1 cellular context compared by ENCODE assay signal in the genomic region with DNA sequence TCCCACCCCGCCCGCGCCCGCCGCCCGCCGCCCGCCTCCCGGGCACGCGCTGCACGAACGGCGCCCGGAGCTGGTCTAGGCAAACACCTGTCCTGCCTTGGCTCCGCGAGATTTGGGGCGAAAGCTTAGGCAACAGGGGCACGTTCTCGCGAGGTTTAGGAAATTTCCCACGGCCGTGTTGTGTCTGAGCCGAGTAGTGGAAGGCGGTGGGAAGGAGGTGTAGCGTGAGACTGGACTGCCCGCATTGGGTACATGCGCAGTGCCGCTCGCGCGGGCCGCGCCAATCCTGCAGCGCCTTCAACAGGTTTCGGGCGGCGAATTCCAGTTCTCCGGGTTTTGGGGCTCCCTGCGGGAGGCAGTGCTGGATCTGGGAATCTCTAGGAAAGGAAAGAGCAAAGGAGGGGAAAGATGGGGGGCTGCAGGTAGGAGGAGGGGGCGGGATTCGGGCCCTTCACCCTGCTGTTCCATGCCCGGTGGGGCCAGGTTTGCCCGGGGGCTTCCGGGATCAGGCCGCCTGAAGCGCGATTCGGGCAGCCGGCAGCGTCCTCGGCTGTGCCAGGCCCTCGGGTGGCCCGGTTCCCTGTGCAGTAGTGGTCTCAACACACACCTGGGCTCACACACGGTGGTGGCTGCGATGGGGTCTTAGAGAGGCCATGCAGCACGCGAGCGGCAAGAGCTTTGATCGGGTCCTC.
TF ChIP-seq lines count a peak whose summit lies in the region.

No MANE protein-coding gene starts in this region.

TF ChIP-seq in HepG2, 621 proteins besides CTCF, POLR2A, EP300 and RAD21 (continued from another document and continues in another):
- TF ChIP-seq, protein P1, sequence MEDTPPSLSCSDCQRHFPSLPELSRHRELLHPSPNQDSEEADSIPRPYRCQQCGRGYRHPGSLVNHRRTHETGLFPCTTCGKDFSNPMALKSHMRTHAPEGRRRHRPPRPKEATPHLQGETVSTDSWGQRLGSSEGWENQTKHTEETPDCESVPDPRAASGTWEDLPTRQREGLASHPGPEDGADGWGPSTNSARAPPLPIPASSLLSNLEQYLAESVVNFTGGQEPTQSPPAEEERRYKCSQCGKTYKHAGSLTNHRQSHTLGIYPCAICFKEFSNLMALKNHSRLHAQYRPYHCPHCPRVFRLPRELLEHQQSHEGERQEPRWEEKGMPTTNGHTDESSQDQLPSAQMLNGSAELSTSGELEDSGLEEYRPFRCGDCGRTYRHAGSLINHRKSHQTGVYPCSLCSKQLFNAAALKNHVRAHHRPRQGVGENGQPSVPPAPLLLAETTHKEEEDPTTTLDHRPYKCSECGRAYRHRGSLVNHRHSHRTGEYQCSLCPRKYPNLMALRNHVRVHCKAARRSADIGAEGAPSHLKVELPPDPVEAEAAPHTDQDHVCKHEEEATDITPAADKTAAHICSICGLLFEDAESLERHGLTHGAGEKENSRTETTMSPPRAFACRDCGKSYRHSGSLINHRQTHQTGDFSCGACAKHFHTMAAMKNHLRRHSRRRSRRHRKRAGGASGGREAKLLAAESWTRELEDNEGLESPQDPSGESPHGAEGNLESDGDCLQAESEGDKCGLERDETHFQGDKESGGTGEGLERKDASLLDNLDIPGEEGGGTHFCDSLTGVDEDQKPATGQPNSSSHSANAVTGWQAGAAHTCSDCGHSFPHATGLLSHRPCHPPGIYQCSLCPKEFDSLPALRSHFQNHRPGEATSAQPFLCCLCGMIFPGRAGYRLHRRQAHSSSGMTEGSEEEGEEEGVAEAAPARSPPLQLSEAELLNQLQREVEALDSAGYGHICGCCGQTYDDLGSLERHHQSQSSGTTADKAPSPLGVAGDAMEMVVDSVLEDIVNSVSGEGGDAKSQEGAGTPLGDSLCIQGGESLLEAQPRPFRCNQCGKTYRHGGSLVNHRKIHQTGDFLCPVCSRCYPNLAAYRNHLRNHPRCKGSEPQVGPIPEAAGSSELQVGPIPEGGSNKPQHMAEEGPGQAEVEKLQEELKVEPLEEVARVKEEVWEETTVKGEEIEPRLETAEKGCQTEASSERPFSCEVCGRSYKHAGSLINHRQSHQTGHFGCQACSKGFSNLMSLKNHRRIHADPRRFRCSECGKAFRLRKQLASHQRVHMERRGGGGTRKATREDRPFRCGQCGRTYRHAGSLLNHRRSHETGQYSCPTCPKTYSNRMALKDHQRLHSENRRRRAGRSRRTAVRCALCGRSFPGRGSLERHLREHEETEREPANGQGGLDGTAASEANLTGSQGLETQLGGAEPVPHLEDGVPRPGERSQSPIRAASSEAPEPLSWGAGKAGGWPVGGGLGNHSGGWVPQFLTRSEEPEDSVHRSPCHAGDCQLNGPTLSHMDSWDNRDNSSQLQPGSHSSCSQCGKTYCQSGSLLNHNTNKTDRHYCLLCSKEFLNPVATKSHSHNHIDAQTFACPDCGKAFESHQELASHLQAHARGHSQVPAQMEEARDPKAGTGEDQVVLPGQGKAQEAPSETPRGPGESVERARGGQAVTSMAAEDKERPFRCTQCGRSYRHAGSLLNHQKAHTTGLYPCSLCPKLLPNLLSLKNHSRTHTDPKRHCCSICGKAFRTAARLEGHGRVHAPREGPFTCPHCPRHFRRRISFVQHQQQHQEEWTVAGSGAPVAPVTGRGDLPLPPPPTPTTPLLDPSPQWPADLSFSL (CRISPR knock-in tag; IDR thresholded peaks at IDR 0.05), result no peak
- TF ChIP-seq ZNF766 (CRISPR knock-in tag; IDR thresholded peaks at IDR 0.05; ENCODE audit: borderline replicate concordance) (no peak), TOE1 (CRISPR knock-in tag; IDR thresholded peaks at IDR 0.05) (no peak), ZNF34 (CRISPR knock-in tag; IDR thresholded peaks at IDR 0.05; ENCODE audit: borderline replicate concordance) (0 out of 2 replicates have a peak, but pooled peaks have one; percentile 64), STAG1 (CRISPR knock-in tag; IDR thresholded peaks at IDR 0.05) (no peak), MLLT10 (CRISPR knock-in tag; IDR thresholded peaks at IDR 0.05) (no peak), KLF15 (CRISPR knock-in tag; IDR thresholded peaks at IDR 0.05; ENCODE audit: borderline replicate concordance) (no peak), ATRX (CRISPR knock-in tag; IDR thresholded peaks at IDR 0.05; ENCODE audit: borderline replicate concordance) (no peak), ZNF350 (CRISPR knock-in tag; IDR thresholded peaks at IDR 0.05; ENCODE audit: borderline replicate concordance, low read depth) (no peak), HOXA3 (CRISPR knock-in tag; IDR thresholded peaks at IDR 0.05) (no peak), ELF1 (CRISPR knock-in tag; IDR thresholded peaks at IDR 0.05) (peak; percentile 57), ONECUT2 (CRISPR knock-in tag; IDR thresholded peaks at IDR 0.05) (no peak), BRD4 (CRISPR knock-in tag; IDR thresholded peaks at IDR 0.05) (no peak), ZNF841 (CRISPR knock-in tag; IDR thresholded peaks at IDR 0.05; ENCODE audit: borderline replicate concordance) (no peak), MAF1 (CRISPR knock-in tag; IDR thresholded peaks at IDR 0.05; ENCODE audit: borderline replicate concordance) (no peak), SMARCC2 (IDR thresholded peaks at IDR 0.05) (no peak), SPEN (CRISPR knock-in tag; IDR thresholded peaks at IDR 0.05; ENCODE audit: low read depth) (peak; percentile 100), NRL (CRISPR knock-in tag; IDR thresholded peaks at IDR 0.05; ENCODE audit: borderline replicate concordance) (no peak), ZNF558 (CRISPR knock-in tag; IDR thresholded peaks at IDR 0.05; ENCODE audit: borderline replicate concordance) (no peak), SIN3A (IDR thresholded peaks at IDR 0.05; ENCODE audit: borderline replicate concordance, low read depth, low read length) (no peak; the same call in 1 of the 2 replicates), ZNF790 (CRISPR knock-in tag; IDR thresholded peaks at IDR 0.05; ENCODE audit: borderline replicate concordance) (no peak), ZNF839 (CRISPR knock-in tag; IDR thresholded peaks at IDR 0.05; ENCODE audit: borderline replicate concordance) (no peak), ZNF883 (CRISPR knock-in tag; IDR thresholded peaks at IDR 0.05; ENCODE audit: not compliant biosample characterization) (no peak), SMAD1 (CRISPR knock-in tag; IDR thresholded peaks at IDR 0.05; ENCODE audit: borderline replicate concordance, low read depth) (no peak), ZNF12 (CRISPR knock-in tag; IDR thresholded peaks at IDR 0.05) (0 out of 2 replicates have a peak, but pooled peaks have one; percentile 42), ZNF382 (CRISPR knock-in tag; IDR thresholded peaks at IDR 0.05; ENCODE audit: borderline replicate concordance) (no peak), HNRNPL (IDR thresholded peaks at IDR 0.05; ENCODE audit: low read depth, low read length) (0 out of 2 replicates have a peak, but pooled peaks have one; percentile 11), ZNF224 (CRISPR knock-in tag; IDR thresholded peaks at IDR 0.05) (no peak), GABPA (IDR thresholded peaks at IDR 0.05; ENCODE audit: low read depth, low read length) (no peak), GABPA (CRISPR knock-in tag; IDR thresholded peaks at IDR 0.05; ENCODE audit: low read depth) (no peak), ZSCAN22 (CRISPR knock-in tag; IDR thresholded peaks at IDR 0.05) (no peak), POGZ (CRISPR knock-in tag; IDR thresholded peaks at IDR 0.05) (0 out of 2 replicates have a peak, but pooled peaks have one; percentile 45), ZFP36 (IDR thresholded peaks at IDR 0.05; ENCODE audit: borderline replicate concordance, low read depth, low read length, partially characterized antibody) (no peak), IKZF4 (CRISPR knock-in tag; IDR thresholded peaks at IDR 0.05; ENCODE audit: borderline replicate concordance, low read depth, not compliant biosample characterization) (no peak), DNMT3B (CRISPR knock-in tag; conservative IDR thresholded peaks at IDR 0.05) (no peak), NFE2L2 (IDR thresholded peaks at IDR 0.05; ENCODE audit: low read length) (no peak), ZNF572 (CRISPR knock-in tag; IDR thresholded peaks at IDR 0.05) (peak; percentile 83; the same call in 1 of the 2 replicates), PHF8 (CRISPR knock-in tag; IDR thresholded peaks at IDR 0.05) (peak; percentile 61; the same call in 1 of the 2 replicates), NFRKB (IDR thresholded peaks at IDR 0.05) (no peak), RBAK (CRISPR knock-in tag; IDR thresholded peaks at IDR 0.05) (no peak)
- TF ChIP-seq, protein P2, sequence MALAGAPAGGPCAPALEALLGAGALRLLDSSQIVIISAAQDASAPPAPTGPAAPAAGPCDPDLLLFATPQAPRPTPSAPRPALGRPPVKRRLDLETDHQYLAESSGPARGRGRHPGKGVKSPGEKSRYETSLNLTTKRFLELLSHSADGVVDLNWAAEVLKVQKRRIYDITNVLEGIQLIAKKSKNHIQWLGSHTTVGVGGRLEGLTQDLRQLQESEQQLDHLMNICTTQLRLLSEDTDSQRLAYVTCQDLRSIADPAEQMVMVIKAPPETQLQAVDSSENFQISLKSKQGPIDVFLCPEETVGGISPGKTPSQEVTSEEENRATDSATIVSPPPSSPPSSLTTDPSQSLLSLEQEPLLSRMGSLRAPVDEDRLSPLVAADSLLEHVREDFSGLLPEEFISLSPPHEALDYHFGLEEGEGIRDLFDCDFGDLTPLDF (CRISPR knock-in tag; IDR thresholded peaks at IDR 0.05), result no peak
- TF ChIP-seq, protein P3, sequence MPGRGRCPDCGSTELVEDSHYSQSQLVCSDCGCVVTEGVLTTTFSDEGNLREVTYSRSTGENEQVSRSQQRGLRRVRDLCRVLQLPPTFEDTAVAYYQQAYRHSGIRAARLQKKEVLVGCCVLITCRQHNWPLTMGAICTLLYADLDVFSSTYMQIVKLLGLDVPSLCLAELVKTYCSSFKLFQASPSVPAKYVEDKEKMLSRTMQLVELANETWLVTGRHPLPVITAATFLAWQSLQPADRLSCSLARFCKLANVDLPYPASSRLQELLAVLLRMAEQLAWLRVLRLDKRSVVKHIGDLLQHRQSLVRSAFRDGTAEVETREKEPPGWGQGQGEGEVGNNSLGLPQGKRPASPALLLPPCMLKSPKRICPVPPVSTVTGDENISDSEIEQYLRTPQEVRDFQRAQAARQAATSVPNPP (CRISPR knock-in tag; IDR thresholded peaks at IDR 0.05), result 0 out of 2 replicates have a peak, but pooled peaks have one; percentile 16
- TF ChIP-seq, protein P4, sequence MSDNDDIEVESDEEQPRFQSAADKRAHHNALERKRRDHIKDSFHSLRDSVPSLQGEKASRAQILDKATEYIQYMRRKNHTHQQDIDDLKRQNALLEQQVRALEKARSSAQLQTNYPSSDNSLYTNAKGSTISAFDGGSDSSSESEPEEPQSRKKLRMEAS (IDR thresholded peaks at IDR 0.05), result peak; percentile 95
- TF ChIP-seq, protein P5, sequence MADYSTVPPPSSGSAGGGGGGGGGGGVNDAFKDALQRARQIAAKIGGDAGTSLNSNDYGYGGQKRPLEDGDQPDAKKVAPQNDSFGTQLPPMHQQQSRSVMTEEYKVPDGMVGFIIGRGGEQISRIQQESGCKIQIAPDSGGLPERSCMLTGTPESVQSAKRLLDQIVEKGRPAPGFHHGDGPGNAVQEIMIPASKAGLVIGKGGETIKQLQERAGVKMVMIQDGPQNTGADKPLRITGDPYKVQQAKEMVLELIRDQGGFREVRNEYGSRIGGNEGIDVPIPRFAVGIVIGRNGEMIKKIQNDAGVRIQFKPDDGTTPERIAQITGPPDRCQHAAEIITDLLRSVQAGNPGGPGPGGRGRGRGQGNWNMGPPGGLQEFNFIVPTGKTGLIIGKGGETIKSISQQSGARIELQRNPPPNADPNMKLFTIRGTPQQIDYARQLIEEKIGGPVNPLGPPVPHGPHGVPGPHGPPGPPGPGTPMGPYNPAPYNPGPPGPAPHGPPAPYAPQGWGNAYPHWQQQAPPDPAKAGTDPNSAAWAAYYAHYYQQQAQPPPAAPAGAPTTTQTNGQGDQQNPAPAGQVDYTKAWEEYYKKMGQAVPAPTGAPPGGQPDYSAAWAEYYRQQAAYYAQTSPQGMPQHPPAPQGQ (CRISPR knock-in tag; IDR thresholded peaks at IDR 0.05; ENCODE audit: borderline replicate concordance), result no peak
- TF ChIP-seq, protein P6, sequence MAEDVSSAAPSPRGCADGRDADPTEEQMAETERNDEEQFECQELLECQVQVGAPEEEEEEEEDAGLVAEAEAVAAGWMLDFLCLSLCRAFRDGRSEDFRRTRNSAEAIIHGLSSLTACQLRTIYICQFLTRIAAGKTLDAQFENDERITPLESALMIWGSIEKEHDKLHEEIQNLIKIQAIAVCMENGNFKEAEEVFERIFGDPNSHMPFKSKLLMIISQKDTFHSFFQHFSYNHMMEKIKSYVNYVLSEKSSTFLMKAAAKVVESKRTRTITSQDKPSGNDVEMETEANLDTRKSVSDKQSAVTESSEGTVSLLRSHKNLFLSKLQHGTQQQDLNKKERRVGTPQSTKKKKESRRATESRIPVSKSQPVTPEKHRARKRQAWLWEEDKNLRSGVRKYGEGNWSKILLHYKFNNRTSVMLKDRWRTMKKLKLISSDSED (CRISPR knock-in tag; IDR thresholded peaks at IDR 0.05), result no peak
- TF ChIP-seq, protein P7, sequence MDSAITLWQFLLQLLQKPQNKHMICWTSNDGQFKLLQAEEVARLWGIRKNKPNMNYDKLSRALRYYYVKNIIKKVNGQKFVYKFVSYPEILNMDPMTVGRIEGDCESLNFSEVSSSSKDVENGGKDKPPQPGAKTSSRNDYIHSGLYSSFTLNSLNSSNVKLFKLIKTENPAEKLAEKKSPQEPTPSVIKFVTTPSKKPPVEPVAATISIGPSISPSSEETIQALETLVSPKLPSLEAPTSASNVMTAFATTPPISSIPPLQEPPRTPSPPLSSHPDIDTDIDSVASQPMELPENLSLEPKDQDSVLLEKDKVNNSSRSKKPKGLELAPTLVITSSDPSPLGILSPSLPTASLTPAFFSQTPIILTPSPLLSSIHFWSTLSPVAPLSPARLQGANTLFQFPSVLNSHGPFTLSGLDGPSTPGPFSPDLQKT (CRISPR knock-in tag; IDR thresholded peaks at IDR 0.05; ENCODE audit: borderline replicate concordance), result no peak
- TF ChIP-seq, protein P8, sequence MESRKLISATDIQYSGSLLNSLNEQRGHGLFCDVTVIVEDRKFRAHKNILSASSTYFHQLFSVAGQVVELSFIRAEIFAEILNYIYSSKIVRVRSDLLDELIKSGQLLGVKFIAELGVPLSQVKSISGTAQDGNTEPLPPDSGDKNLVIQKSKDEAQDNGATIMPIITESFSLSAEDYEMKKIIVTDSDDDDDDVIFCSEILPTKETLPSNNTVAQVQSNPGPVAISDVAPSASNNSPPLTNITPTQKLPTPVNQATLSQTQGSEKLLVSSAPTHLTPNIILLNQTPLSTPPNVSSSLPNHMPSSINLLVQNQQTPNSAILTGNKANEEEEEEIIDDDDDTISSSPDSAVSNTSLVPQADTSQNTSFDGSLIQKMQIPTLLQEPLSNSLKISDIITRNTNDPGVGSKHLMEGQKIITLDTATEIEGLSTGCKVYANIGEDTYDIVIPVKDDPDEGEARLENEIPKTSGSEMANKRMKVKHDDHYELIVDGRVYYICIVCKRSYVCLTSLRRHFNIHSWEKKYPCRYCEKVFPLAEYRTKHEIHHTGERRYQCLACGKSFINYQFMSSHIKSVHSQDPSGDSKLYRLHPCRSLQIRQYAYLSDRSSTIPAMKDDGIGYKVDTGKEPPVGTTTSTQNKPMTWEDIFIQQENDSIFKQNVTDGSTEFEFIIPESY (CRISPR knock-in tag; IDR thresholded peaks at IDR 0.05), result no peak
- TF ChIP-seq, protein P9, sequence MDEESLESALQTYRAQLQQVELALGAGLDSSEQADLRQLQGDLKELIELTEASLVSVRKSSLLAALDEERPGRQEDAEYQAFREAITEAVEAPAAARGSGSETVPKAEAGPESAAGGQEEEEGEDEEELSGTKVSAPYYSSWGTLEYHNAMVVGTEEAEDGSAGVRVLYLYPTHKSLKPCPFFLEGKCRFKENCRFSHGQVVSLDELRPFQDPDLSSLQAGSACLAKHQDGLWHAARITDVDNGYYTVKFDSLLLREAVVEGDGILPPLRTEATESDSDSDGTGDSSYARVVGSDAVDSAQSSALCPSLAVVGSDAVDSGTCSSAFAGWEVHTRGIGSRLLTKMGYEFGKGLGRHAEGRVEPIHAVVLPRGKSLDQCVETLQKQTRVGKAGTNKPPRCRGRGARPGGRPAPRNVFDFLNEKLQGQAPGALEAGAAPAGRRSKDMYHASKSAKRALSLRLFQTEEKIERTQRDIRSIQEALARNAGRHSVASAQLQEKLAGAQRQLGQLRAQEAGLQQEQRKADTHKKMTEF (CRISPR knock-in tag; IDR thresholded peaks at IDR 0.05), result peak; percentile 16; the same call in 1 of the 2 replicates
